Comparison of ENCODE assay signal across 8 cellular contexts in the genomic region with DNA sequence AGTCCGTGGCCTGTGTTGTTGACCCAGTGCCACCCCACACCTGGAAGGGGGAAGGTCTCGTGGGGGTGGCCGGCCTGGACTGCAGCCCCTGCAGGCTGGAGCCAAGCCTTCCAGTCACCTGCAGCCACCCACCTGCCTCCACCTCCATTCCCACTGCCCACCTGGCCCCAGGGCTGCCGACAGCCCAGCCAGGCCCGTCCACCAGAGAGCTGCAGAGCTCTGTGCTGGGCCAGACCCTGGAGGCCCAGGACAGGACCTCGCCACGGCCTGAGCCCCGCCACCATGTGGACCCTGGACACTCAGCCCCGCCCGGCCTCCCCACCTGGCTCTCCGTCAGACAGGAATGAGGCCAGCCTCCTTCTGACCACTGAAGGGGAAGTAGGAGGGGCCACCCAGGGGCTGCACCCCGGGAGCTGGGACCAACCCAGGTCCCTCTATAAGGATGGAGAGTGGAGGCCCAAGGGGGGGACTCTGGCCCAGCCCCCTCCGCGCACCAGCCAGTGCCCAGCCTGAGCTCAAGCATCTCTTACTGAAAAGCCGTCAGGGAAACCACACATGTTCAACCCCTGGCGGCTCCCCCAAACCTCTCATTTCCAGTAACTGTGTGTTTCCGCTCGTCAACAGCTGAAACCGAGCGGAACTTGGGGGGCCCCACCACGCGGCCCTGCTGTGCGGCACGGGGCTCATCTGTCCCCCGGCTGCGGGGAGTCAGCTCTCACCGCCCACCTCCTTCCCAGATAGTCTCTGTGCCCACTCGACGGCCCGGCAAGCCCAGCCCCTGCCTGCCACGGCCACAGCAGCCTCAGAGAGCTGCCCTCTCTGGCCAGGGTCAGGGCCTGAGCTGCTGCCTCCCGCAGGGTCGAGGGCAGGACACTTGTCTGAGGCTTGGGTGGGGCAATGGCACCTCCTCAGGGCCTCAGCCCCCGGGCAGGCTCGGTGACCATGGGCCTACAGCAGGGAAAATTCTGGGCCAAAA. TPM values are rescaled to one million over a fixed set of nuclear protein-coding genes. Genes with fewer than 3 reads are reported as not detected.
DNase-seq lines count a peak whose midpoint lies in the region; ATAC-seq and TF ChIP-seq lines count a peak whose summit lies in the region.

No MANE protein-coding gene starts in this region.

- CTCF ChIA-PET in activated CD4-positive, alpha-beta T cell treated with anti-CD3 and anti-CD28 coated beads, Interleukin-2, amount 10 ng/mL, durations not matched to agents 7 days and 5 days (lab: Charles Lee) = interaction anchor here (0.8 to 1.9 kb wide), 5 partner anchors 10 to 259 kb away, joined by 3 to 9 read pairs (median 4); no protein-coding TSS in a partner anchor

- H3K4me3 Mint-ChIP-seq in activated CD4-positive, alpha-beta T cell treated with anti-CD3 and anti-CD28 coated beads, Interleukin-2, amount 10 ng/mL, durations not matched to agents 7 days and 5 days = peak overlapping the region; percentile 59
- H3K4me3 Mint-ChIP-seq in effector memory CD8-positive, alpha-beta T cell = peak overlapping the region; percentile 73 to 77

- peak; percentile 76 for DNase-seq in activated CD4-positive, alpha-beta T cell treated with anti-CD3 and anti-CD28 coated beads, Interleukin-2, amount 10 ng/mL, durations not matched to agents 7 days and 5 days
- DNase-seq in effector memory CD8-positive, alpha-beta T cell = peak; percentile 48 to 61 (median 58)
- peak; percentile 62 for DNase-seq in stimulated activated CD4-positive, alpha-beta T cell treated with anti-CD3 and anti-CD28 coated beads, Interleukin-4, amount 100 ng/mL, for 1 hour
- DNase-seq in NCI-H2227 treated with DMSO at 0.1 percent for 48 hours (lab: John Stamatoyannopoulos, UW) (no peak), retina (no peak), H4 (ENCODE audit: low spot score) (no peak)

- peaks cover 16% of the 10 kb centered on the region for H3K36me3 Mint-ChIP-seq in activated CD4-positive, alpha-beta T cell treated with anti-CD3 and anti-CD28 coated beads, Interleukin-2, amount 10 ng/mL, durations not matched to agents 7 days and 5 days (ENCODE audit: low read depth)
- H3K36me3 Mint-ChIP-seq in effector memory CD8-positive, alpha-beta T cell (ENCODE audit: insufficient read depth) = peaks cover 21% of the 10 kb centered on the region

- no peak for TF ChIP-seq CTCF in GM12875 (IDR thresholded peaks at IDR 0.05; ENCODE audit: borderline replicate concordance, insufficient read depth, low read depth, low read length)

- peak overlapping the region; percentile 5 for H3K4me3 ChIP-seq in GM12875 (ENCODE audit: low read depth, low read length)

- ATAC-seq in effector memory CD8-positive, alpha-beta T cell (replicated peaks) = peak; percentile 85
- ATAC-seq in GM19395 (IDR thresholded peaks at IDR 0.05; ENCODE audit: unreplicated experiment) = no peak

- peaks cover 63% of the 10 kb centered on the region for H3K4me1 Mint-ChIP-seq in activated CD4-positive, alpha-beta T cell treated with anti-CD3 and anti-CD28 coated beads, Interleukin-2, amount 10 ng/mL, durations not matched to agents 7 days and 5 days
- H3K4me1 Mint-ChIP-seq in effector memory CD8-positive, alpha-beta T cell (ENCODE audit: low read depth in 2 of 2) = peaks cover 34% of the 10 kb centered on the region in 2 donors

- H3K9me3 Mint-ChIP-seq in activated CD4-positive, alpha-beta T cell treated with anti-CD3 and anti-CD28 coated beads, Interleukin-2, amount 10 ng/mL, durations not matched to agents 7 days and 5 days = no peaks in the 10 kb centered on the region
- no peaks in the 10 kb centered on the region for H3K9me3 Mint-ChIP-seq in effector memory CD8-positive, alpha-beta T cell

- POLR2A ChIA-PET in activated CD4-positive, alpha-beta T cell treated with anti-CD3 and anti-CD28 coated beads, Interleukin-2, amount 10 ng/mL, durations not matched to agents 7 days and 5 days (lab: Charles Lee) = interaction anchor here (0.5 to 1.2 kb wide), 2 partner anchors 9 to 168 kb away, joined by 3 to 5 read pairs; no protein-coding TSS in a partner anchor

- no peaks in the 10 kb centered on the region for H3K27me3 Mint-ChIP-seq in activated CD4-positive, alpha-beta T cell treated with anti-CD3 and anti-CD28 coated beads, Interleukin-2, amount 10 ng/mL, durations not matched to agents 7 days and 5 days
- H3K27me3 Mint-ChIP-seq in effector memory CD8-positive, alpha-beta T cell = no peaks in the 10 kb centered on the region

- H3K27ac Mint-ChIP-seq in activated CD4-positive, alpha-beta T cell treated with anti-CD3 and anti-CD28 coated beads, Interleukin-2, amount 10 ng/mL, durations not matched to agents 7 days and 5 days = peak overlapping the region; percentile 90
- H3K27ac Mint-ChIP-seq in effector memory CD8-positive, alpha-beta T cell = peak overlapping the region; percentile 85 to 88

RNA-seq across cellular contexts. Expression of a gene that starts 12.8 kb away (rescaled TPM):
- 10 to 100 TPM; 73.6 to 74.4 TPM for total RNA-seq in activated CD4-positive, alpha-beta T cell treated with anti-CD3 and anti-CD28 coated beads, Interleukin-2, amount 10 ng/mL, durations not matched to agents 7 days and 5 days
- 2.4 and 3.2 TPM in 2 replicates for total RNA-seq in H4 (2014; rRNA removed; shearing (Covaris generic))

RNA-seq across cellular contexts. Expression of a gene that starts 50.2 kb away (rescaled TPM):
- 10 to 100 TPM; 72.1 to 74.5 TPM for total RNA-seq in activated CD4-positive, alpha-beta T cell treated with anti-CD3 and anti-CD28 coated beads, Interleukin-2, amount 10 ng/mL, durations not matched to agents 7 days and 5 days
- total RNA-seq in H4 (2014; rRNA removed; shearing (Covaris generic)) = 18.7 and 19.0 TPM in 2 replicates

Comparison
In these comparisons a context has a peak if more than half of its experiments do, and no peak if none do; other contexts are left out.
1. DNase-seq: peak in activated CD4-positive, alpha-beta T cell treated with anti-CD3 and anti-CD28 coated beads, Interleukin-2, amount 10 ng/mL, durations not matched to agents 7 days and 5 days (single experiment), effector memory CD8-positive, alpha-beta T cell (3 of 3) and stimulated activated CD4-positive, alpha-beta T cell treated with anti-CD3 and anti-CD28 coated beads, Interleukin-4, amount 100 ng/mL, for 1 hour (single experiment); none in NCI-H2227 treated with DMSO at 0.1 percent for 48 hours (single experiment), retina (single experiment) and H4 (single experiment).
2. RNA of a gene that starts 12.8 kb away (total RNA-seq): 73.6 to 74.4 TPM in activated CD4-positive, alpha-beta T cell treated with anti-CD3 and anti-CD28 coated beads, Interleukin-2, amount 10 ng/mL, durations not matched to agents 7 days and 5 days; 2.4 to 3.2 TPM in H4; every median in the first group is over 10 times any median in the second.